ENCODE assay signal across 19 cellular contexts in the genomic region with DNA sequence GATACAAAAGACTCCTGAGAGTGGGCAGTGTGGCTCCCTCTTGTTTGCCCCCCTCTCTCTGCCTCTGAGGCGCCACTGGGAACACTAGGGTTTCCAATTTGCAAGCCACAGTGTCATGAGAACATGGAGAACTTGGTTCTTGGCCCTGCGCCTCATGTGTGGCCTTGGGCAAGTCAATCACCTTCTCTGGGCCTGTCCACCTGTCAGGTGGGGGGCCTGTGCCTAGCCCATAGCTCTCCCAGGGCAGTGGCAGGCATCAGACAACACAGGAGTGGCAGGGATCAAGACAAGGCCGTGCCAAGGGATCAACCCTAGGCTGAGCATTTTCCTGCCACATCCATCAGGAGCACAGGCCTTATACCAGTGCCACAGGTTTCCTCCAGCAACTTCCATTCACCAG.
"Had no signal": no experiment of that assay in that cellular context is flagged by ENCODE, and none has a peak within 500 bp of the region (broad histone marks: within the 10 kb centered on the region; RNA-seq: fewer than 3 reads in every experiment).

No MANE protein-coding gene starts in this region.

- H3K27me3 ChIP-seq: dorsolateral prefrontal cortex, esophagus muscularis mucosa, foreskin keratinocyte, heart right ventricle, left lung had no signal

- DNase-seq: cerebellar nuclear complex; dermis blood vessel endothelial cell; effector CD4-positive, alpha-beta T cell; effector memory CD4-positive, alpha-beta T cell; foreskin keratinocyte; glutamatergic neuron; head of caudate nucleus; heart right ventricle; hippocampal formation; left cardiac atrium; left ventricle myocardium superior; lower lobe of right lung; mesenchymal stem cell; midbrain; mucosa of descending colon had no signal

- H3K27ac ChIP-seq: coronary artery, esophagus muscularis mucosa, foreskin keratinocyte, left lung, lower lobe of right lung had no signal

- ATAC-seq: foreskin keratinocyte, heart right ventricle, left cardiac atrium, left lung, left ventricle myocardium superior, lower lobe of right lung, mucosa of descending colon had no signal

- H3K4me1 ChIP-seq: foreskin keratinocyte, lower lobe of right lung had no signal

- H3K9me3 ChIP-seq: esophagus muscularis mucosa, heart right ventricle, left lung, lower lobe of right lung, mucosa of descending colon had no signal

- H3K4me3 ChIP-seq: coronary artery, dorsolateral prefrontal cortex, esophagus muscularis mucosa, heart right ventricle, left lung, lower lobe of right lung, mucosa of descending colon had no signal
